ENCODE assay signal across 8 cellular contexts in genomic region chr1:54887665-54888071, GRCh38. TPM values are rescaled to one million over a fixed set of nuclear protein-coding genes. Genes with fewer than 3 reads are reported as not detected.
DNase-seq lines count a peak whose midpoint lies in the region; ATAC-seq and TF ChIP-seq lines count a peak whose summit lies in the region.

No MANE protein-coding gene starts in this region.

- H3K4me3 ChIP-seq in HCT116 (replicated peaks in 1 of 2; ENCODE audit: low read depth in 1 of 2, low read length in 2 of 2): peak overlapping the region; percentile 85 to 93
- peak overlapping the region; percentile 96 for H3K4me3 ChIP-seq in fibroblast of the aortic adventitia (ENCODE audit: low read depth, low read length)
- peak overlapping the region; percentile 98 for H3K4me3 ChIP-seq in neuron (ENCODE audit: low read length)

- peak overlapping the region; percentile 98 for H3K4me3 Mint-ChIP-seq in T-helper 17 cell

- peaks cover 31% of the 10 kb centered on the region for H3K4me1 Mint-ChIP-seq in T-helper 17 cell

- peaks cover 35% of the 10 kb centered on the region for H3K27me3 Mint-ChIP-seq in T-helper 17 cell

- H3K4me1 ChIP-seq in HCT116 (ENCODE audit: control insufficient read depth in 1 of 2, insufficient read depth in 2 of 2, low read length in 2 of 2) (peaks cover 10 to 45% of the 10 kb centered on the region in 2 experiments; a peak in 3 of 4 replicates), neuron (ENCODE audit: insufficient read depth, low read length) (peaks cover 39% of the 10 kb centered on the region)

- H3K36me3 Mint-ChIP-seq in T-helper 17 cell (ENCODE audit: low read depth): peaks cover 4% of the 10 kb centered on the region

- peak overlapping the region; percentile 77 for H3K4me2 ChIP-seq in HCT116 (ENCODE audit: low read length)

- H4K20me1 ChIP-seq in HCT116 (ENCODE audit: insufficient read depth): no peaks in the 10 kb centered on the region

- POLR2A ChIA-PET in HCT116 (lab: Charles Lee): no interaction called here

- TF ChIP-seq RAD21 in HCT116 (IDR thresholded peaks at IDR 0.05; ENCODE audit: low read depth): no peak

- H3K27ac Mint-ChIP-seq in T-helper 17 cell: no peak overlapping the region

- peaks cover 38% of the 10 kb centered on the region for H3K79me2 ChIP-seq in HCT116 (ENCODE audit: insufficient read depth, low read length)

- TF ChIP-seq POLR2A in HCT116 (IDR thresholded peaks at IDR 0.05; ENCODE audit: borderline replicate concordance, extremely low read depth, insufficient read depth, insufficient read length): no peak

- no peak; the same call in 1 of the 2 replicates for ATAC-seq in HCT116
- ATAC-seq in T-helper 17 cell: no peak
- no peak for ATAC-seq in HG03045 (IDR thresholded peaks at IDR 0.05; ENCODE audit: unreplicated experiment)
- no peak for ATAC-seq in GM19324 (IDR thresholded peaks at IDR 0.05; ENCODE audit: low FRiP score, unreplicated experiment)

- H3K27ac ChIP-seq in HCT116 (ENCODE audit: low read depth, low read length): peak overlapping the region; percentile 93

- no peaks in the 10 kb centered on the region for H3K27me3 ChIP-seq in HCT116 (ENCODE audit: insufficient read depth, low read length)
- no peaks in the 10 kb centered on the region for H3K27me3 ChIP-seq in neuron (ENCODE audit: insufficient read depth, low read length)

- H2AFZ ChIP-seq in HCT116 (ENCODE audit: low read depth, low read length, poor library complexity, severe bottlenecking) (peak overlapping the region; percentile 42), neuron (ENCODE audit: low read depth, low read length) (peak overlapping the region; percentile 84)

- H3K9me2 ChIP-seq in HCT116 (ENCODE audit: insufficient read depth): no peaks in the 10 kb centered on the region

- intact Hi-C loops in HCT116 (cut with micrococcal nuclease): no loop called here

- CTCF ChIA-PET in HCT116 (lab: Charles Lee): interaction anchor here (1.3 to 2.8 kb wide), 3 partner anchors 30 to 135 kb away, joined by 3 to 13 read pairs (median 5); no protein-coding TSS in a partner anchor

- H3K36me3 ChIP-seq in HCT116 (ENCODE audit: control insufficient read depth in 1 of 2, insufficient read depth in 2 of 2, low read length in 2 of 2) (peaks cover 1 to 13% of the 10 kb centered on the region in 2 experiments; a peak in 2 of 4 replicates), neuron (ENCODE audit: insufficient read depth, low read length) (peaks cover 27% of the 10 kb centered on the region)

- H3K9me3 ChIP-seq in HCT116 (ENCODE audit: control insufficient read depth in 1 of 2, insufficient read depth in 1 of 2, low read depth in 1 of 2, low read length in 2 of 2) (no peaks in the 10 kb centered on the region), T-helper 17 cell (ENCODE audit: control insufficient read depth, low read length, poor library complexity, severe bottlenecking) (no peaks in the 10 kb centered on the region), neuron (ENCODE audit: low read length) (no peaks in the 10 kb centered on the region)

- RAD21 ChIA-PET in HCT116 (lab: Charles Lee; ENCODE audit: low non-redundant PET in 1 of 2, low total read pairs in 2 of 2, uncharacterized antibody in 2 of 2, unreplicated experiment in 2 of 2): no interaction called here

- no peak for TF ChIP-seq CTCF in HCT116 (IDR thresholded peaks at IDR 0.05 in 2 of 3, conservative IDR thresholded peaks at IDR 0.05 in 1 of 3; ENCODE audit: borderline replicate concordance in 1 of 3, insufficient read depth in 1 of 3, low read depth in 2 of 3, low read length in 2 of 3)
- no peak for TF ChIP-seq CTCF in fibroblast of the aortic adventitia (IDR thresholded peaks at IDR 0.05; ENCODE audit: insufficient read depth, low read length)

- BruUV-seq in HCT116 (replicated peaks; lab: Mats Ljungman, UMichigan): TSS peak; percentile 57

- H3K9ac ChIP-seq in HCT116 (ENCODE audit: low read length): peak overlapping the region; percentile 71

- DNase-seq in Ammon's horn (ENCODE audit: low spot score) (peak; percentile 73), HCT116 (ENCODE audit: low read depth, low spot score) (no peak), T-helper 17 cell (no peak), fibroblast of the aortic adventitia (ENCODE audit: low read depth) (peak; percentile 34), NCI-H1417 (lab: John Stamatoyannopoulos, UW) (no peak)

TF ChIP-seq in HCT116, 20 proteins besides CTCF, POLR2A, EP300 and RAD21:
- TF ChIP-seq SRF (IDR thresholded peaks at IDR 0.05; ENCODE audit: low read depth): no peak

RNA-seq across cellular contexts. Expression of gene DHCR24, which starts 0.7 kb away (rescaled TPM):
- 132 TPM for total RNA-seq in HCT116 (2021; ENCODE audit: unreplicated experiment)
- 78.0 and 91.8 TPM in 2 replicates for polyA plus RNA-seq in HCT116 (2012)
- 1 to 10 TPM; 1.6 to 2.8 TPM for total RNA-seq in T-helper 17 cell
- 118 and 123 TPM in 2 replicates for total RNA-seq in fibroblast of the aortic adventitia (ENCODE audit: low replicate concordance)

Comparison
In these comparisons a context has a peak if more than half of its experiments do, and no peak if none do; other contexts are left out.
1. DNase-seq: peak in Ammon's horn (single experiment) and fibroblast of the aortic adventitia (single experiment); none in HCT116 (single experiment), T-helper 17 cell (0 of 3) and NCI-H1417 (0 of 3).
2. RNA of gene DHCR24, which starts 0.7 kb away (total RNA-seq): 132 TPM in HCT116 (single experiment) and 118 to 123 TPM in fibroblast of the aortic adventitia; 1.6 to 2.8 TPM in T-helper 17 cell; every median in the first group is over 10 times any median in the second.
3. Peak in every context shown above with its lines, with median percentiles within 50 percentile points of each other: H3K4me3 ChIP-seq.